In genomic region chr5:127359502-127359901, GRCh38 we compare ENCODE assay signal across 27 cellular contexts.
"Had no signal": no experiment of that assay in that cellular context is flagged by ENCODE, and none has a peak within 500 bp of the region (broad histone marks: within the 10 kb centered on the region; RNA-seq: fewer than 3 reads in every experiment).

No MANE protein-coding gene starts in this region.

- H3K36me3 Mint-ChIP-seq: activated CD4-positive, alpha-beta memory T cell treated with anti-CD3 and anti-CD28 coated beads for 36 hours; activated naive CD4-positive, alpha-beta T cell treated with anti-CD3 and anti-CD28 coated beads, Interleukin-2, amount 50 U/mL, for 72 hours; IgD-negative memory B cell; T-cell had no signal

- H3K4me3 ChIP-seq: cardiac muscle cell had no signal

- H3K36me3 ChIP-seq: brain microvascular endothelial cell, cardiac muscle cell had no signal

- ATAC-seq: activated naive CD4-positive, alpha-beta T cell treated with anti-CD3 and anti-CD28 coated beads, Interleukin-2, amount 50 U/mL, for 72 hours; activated naive CD8-positive, alpha-beta T cell treated with anti-CD3 and anti-CD28 coated beads, Interleukin-2, amount 50 U/mL, for 24 hours; activated T-cell treated with anti-CD3 and anti-CD28 coated beads, Interleukin-2, amount 50 U/mL, for 4 hours; Panc1; Right ventricle myocardium inferior; T-cell had no signal

- H3K27ac ChIP-seq: cardiac muscle cell, VCaP had no signal

- H3K27ac Mint-ChIP-seq: activated CD4-positive, alpha-beta memory T cell treated with anti-CD3 and anti-CD28 coated beads for 36 hours; activated CD4-positive, alpha-beta T cell treated with anti-CD3 and anti-CD28 coated beads, Interleukin-2, amount 10 ng/mL, durations not matched to agents 7 days and 5 days; activated naive CD4-positive, alpha-beta T cell treated with anti-CD3 and anti-CD28 coated beads, Interleukin-2, amount 50 U/mL, for 72 hours; activated naive CD8-positive, alpha-beta T cell treated with anti-CD3 and anti-CD28 coated beads, Interleukin-2, amount 50 U/mL, for 24 hours; IgD-negative memory B cell; T-cell had no signal

- H3K9me3 Mint-ChIP-seq: activated CD4-positive, alpha-beta memory T cell treated with anti-CD3 and anti-CD28 coated beads for 36 hours; activated CD4-positive, alpha-beta T cell treated with anti-CD3 and anti-CD28 coated beads, Interleukin-2, amount 10 ng/mL, durations not matched to agents 7 days and 5 days; activated naive CD4-positive, alpha-beta T cell treated with anti-CD3 and anti-CD28 coated beads, Interleukin-2, amount 50 U/mL, for 72 hours; activated naive CD8-positive, alpha-beta T cell treated with anti-CD3 and anti-CD28 coated beads, Interleukin-2, amount 50 U/mL, for 24 hours; activated T-cell treated with anti-CD3 and anti-CD28 coated beads, Interleukin-2, amount 50 U/mL, for 4 hours; IgD-negative memory B cell; T-cell had no signal

- H3K4me3 Mint-ChIP-seq: activated CD4-positive, alpha-beta memory T cell treated with anti-CD3 and anti-CD28 coated beads for 36 hours; activated CD4-positive, alpha-beta T cell treated with anti-CD3 and anti-CD28 coated beads, Interleukin-2, amount 10 ng/mL, durations not matched to agents 7 days and 5 days; activated naive CD8-positive, alpha-beta T cell treated with anti-CD3 and anti-CD28 coated beads, Interleukin-2, amount 50 U/mL, for 24 hours; activated T-cell treated with anti-CD3 and anti-CD28 coated beads, Interleukin-2, amount 50 U/mL, for 4 hours; IgD-negative memory B cell; T-cell had no signal

- DNase-seq: activated CD4-positive, alpha-beta memory T cell treated with anti-CD3 and anti-CD28 coated beads for 36 hours; activated CD4-positive, alpha-beta T cell treated with anti-CD3 and anti-CD28 coated beads, Interleukin-2, amount 10 ng/mL, durations not matched to agents 7 days and 5 days; activated CD4-positive, CD25-positive, alpha-beta regulatory T cell; activated CD8-positive, alpha-beta memory T cell treated with anti-CD3 and anti-CD28 coated beads for 24 hours; activated effector memory CD4-positive, alpha-beta T cell treated with anti-CD3 and anti-CD28 coated beads, Interleukin-2, amount 50 U/mL, for 16 hours; activated naive CD4-positive, alpha-beta T cell treated with Interleukin-2 at 50 U/mL for 16 hours; activated naive CD8-positive, alpha-beta T cell treated with anti-CD3 and anti-CD28 coated beads, Interleukin-2, amount 50 U/mL, for 24 hours; activated T-cell treated with anti-CD3 and anti-CD28 coated beads, Interleukin-2, amount 50 U/mL, for 4 hours; brain microvascular endothelial cell; KG1; NCI-H1048; NCI-H1930; NCI-H2107; NCI-H226; NCI-H526; NK-92 treated with Interleukin-12 subunit alpha and Interleukin-12 subunit beta, amount 100 ng/mL, for 24 hours; OCI-M1; RPMI8226; T-cell; T-helper 2 cell; T1000 had no signal

- H3K27me3 ChIP-seq: brain microvascular endothelial cell, cardiac muscle cell had no signal

- H3K4me1 Mint-ChIP-seq: activated CD4-positive, alpha-beta T cell treated with anti-CD3 and anti-CD28 coated beads, Interleukin-2, amount 10 ng/mL, durations not matched to agents 7 days and 5 days; IgD-negative memory B cell; T-cell had no signal
